Comparison of ENCODE assay signal across 21 cellular contexts in genomic region chr2:144010096-144010495, GRCh38.
"Had no signal": no experiment of that assay in that cellular context is flagged by ENCODE, and none has a peak within 500 bp of the region (broad histone marks: within the 10 kb centered on the region; RNA-seq: fewer than 3 reads in every experiment).

No MANE protein-coding gene starts in this region.

- H3K27ac ChIP-seq: KMS-11, SJCRH30 had no signal

- DNase-seq: IMR-90, Kasumi-1, MM.1S, NCI-H1092 treated with DMSO at 0.1 percent for 48 hours, NCI-H1436, NCI-H187, NCI-H2029, NCI-H2081 treated with DMSO at 0.1 percent for 48 hours, NCI-H2171, NCI-H226, NCI-H446, NCI-H510A, NCI-H524 treated with DMSO at 0.1 percent for 48 hours, NCI-H774, SHP77 treated with DMSO at 0.1 percent for 48 hours, SJCRH30 had no signal

- FAIRE-seq: HepG2, RCC 7860 had no signal

- ATAC-seq: HepG2, Right ventricle myocardium inferior, SK-N-SH treated with all-trans-retinoic acid at 6 μM for 48 hours had no signal
